In the genomic region with DNA sequence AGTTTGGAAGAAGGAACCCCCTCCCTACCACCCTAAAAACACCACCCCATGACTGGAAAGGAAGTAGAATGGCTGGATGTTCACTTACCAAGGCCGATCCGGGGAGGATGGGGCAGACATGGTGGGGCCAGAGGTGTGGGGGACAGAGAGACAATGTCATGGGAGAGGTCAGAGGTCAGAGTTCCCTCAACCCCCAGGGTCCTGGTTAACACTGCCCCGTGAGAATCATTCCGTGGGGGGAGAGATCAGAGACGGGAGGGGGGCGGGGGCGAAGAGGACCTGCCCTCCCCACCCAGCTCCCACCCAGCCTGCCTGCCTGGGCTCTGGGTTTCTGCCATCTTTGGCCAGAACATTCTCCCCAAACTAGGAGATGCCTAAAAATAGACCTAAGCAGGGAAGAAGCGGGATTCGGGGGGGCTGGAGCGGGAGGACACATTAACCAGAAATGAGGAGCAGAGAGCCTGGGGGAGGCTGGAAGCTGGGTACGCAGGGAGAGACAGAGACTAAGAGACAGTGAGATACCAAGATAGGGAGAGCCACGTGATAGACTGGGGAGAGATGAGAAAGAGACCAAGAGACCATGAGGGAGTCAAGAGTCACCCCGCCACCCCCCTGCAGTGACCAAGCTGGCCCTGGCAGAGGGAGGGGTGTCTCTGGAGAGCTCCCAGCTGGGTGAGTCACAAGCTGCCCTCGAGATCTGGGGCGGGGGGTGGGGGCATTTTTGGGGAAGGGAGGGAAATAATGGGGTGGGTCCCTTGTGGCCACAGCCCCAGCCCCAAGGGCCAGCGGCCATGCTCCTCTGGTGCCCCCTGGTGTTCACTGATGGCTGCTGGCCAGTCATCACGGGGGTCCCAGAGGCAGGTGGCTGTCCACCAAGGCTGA, we compare ENCODE assay signal across 9 cellular contexts. TPM values are rescaled to one million over a fixed set of nuclear protein-coding genes. Genes with fewer than 3 reads are reported as not detected.
DNase-seq lines count a peak whose midpoint lies in the region; ATAC-seq and TF ChIP-seq lines count a peak whose summit lies in the region.
"Had no signal": no experiment of that assay in that cellular context is flagged by ENCODE, and none has a peak within 500 bp of the region (broad histone marks: within the 10 kb centered on the region; RNA-seq: fewer than 3 reads in every experiment).

No MANE protein-coding gene starts in this region.

- H2BK120ac ChIP-seq in IMR-90 (ENCODE audit: low read depth, low read length) (peak overlapping the region; percentile 93), mesendoderm (ENCODE audit: low read depth, low read length) (no peak overlapping the region)

- H3K14ac ChIP-seq in IMR-90 (replicated peaks; ENCODE audit: low read depth, low read length) = peak overlapping the region; percentile 96

- ATAC-seq in DND-41 (ENCODE audit: insufficient read depth, low read depth) = peak; percentile 66
- ATAC-seq in IMR-90 (ENCODE audit: low read depth) = peak; percentile 80

- peak overlapping the region; percentile 95 to 96 for H4K8ac ChIP-seq in IMR-90 (ENCODE audit: low read depth in 2 of 2, low read length in 2 of 2)
- no peak overlapping the region for H4K8ac ChIP-seq in mesendoderm (ENCODE audit: low read depth, low read length)

- POLR2A ChIA-PET in IMR-90 (lab: Charles Lee; ENCODE audit: unreplicated experiment) = no interaction called here
- POLR2A ChIA-PET in activated CD4-positive, alpha-beta T cell treated with anti-CD3 and anti-CD28 coated beads, Interleukin-2, amount 10 ng/mL, durations not matched to agents 7 days and 5 days (lab: Charles Lee) = no interaction called here

- no peak overlapping the region for H3K9ac ChIP-seq in DND-41 (ENCODE audit: low read depth, low read length)
- peak overlapping the region; percentile 61 for H3K9ac ChIP-seq in IMR-90 (ENCODE audit: low read depth, low read length)
- no peak overlapping the region for H3K9ac ChIP-seq in endodermal cell (ENCODE audit: extremely low read depth, low read length, poor library complexity, severe bottlenecking)
- H3K9ac ChIP-seq in mesendoderm (ENCODE audit: low read length) = no peak overlapping the region
- peak overlapping the region; percentile 56 to 73 for H3K9ac ChIP-seq in stomach smooth muscle (ENCODE audit: low read length in 2 of 2)

- no peak overlapping the region for H2AFZ ChIP-seq in DND-41 (ENCODE audit: low read depth, low read length)
- peak overlapping the region; percentile 91 for H2AFZ ChIP-seq in IMR-90 (replicated peaks; ENCODE audit: low read length, poor library complexity)

- dilution Hi-C loops in IMR-90 (cut with HindIII; ENCODE audit: low sequenced_read_pairs, unreplicated experiment) = no loop called here

- peak overlapping the region; percentile 100 for H2BK15ac ChIP-seq in IMR-90 (ENCODE audit: low read depth, low read length)
- H2BK15ac ChIP-seq in mesendoderm (replicated peaks; ENCODE audit: low read depth) = no peak overlapping the region

- WGBS in IMR-90 (ENCODE audit: extremely low coverage in 2 of 2, insufficient read length in 1 of 2), 2 experiments = 9% methylated on average over 4 of the region's 17 CpGs; no CpG with 5 or more reads in 1 of the 2 experiments
- WGBS in endodermal cell (ENCODE audit: insufficient coverage in 1 of 2, insufficient read length in 1 of 2), 2 experiments = 78% methylated on average over 10 to 17 of the region's 17 CpGs
- no CpG with 5 or more reads among the region's 17 CpGs for WGBS in mesendoderm (ENCODE audit: extremely low coverage, insufficient coverage, low lambda C conversion rate)

- no peaks in the 10 kb centered on the region for H3K27me3 ChIP-seq in DND-41 (ENCODE audit: insufficient read depth, low read length, poor library complexity)
- H3K27me3 ChIP-seq in IMR-90 (ENCODE audit: control insufficient read depth, insufficient read depth, low read length) = no peaks in the 10 kb centered on the region
- no peaks in the 10 kb centered on the region for H3K27me3 ChIP-seq in endodermal cell (ENCODE audit: control insufficient read depth, insufficient read depth, low read length, poor library complexity, severe bottlenecking)
- no peaks in the 10 kb centered on the region for H3K27me3 ChIP-seq in mesendoderm (ENCODE audit: insufficient read depth, low read length, poor library complexity)
- H3K27me3 ChIP-seq in stomach smooth muscle (ENCODE audit: control insufficient read depth in 1 of 2, insufficient read depth in 2 of 2, low read length in 2 of 2) = no peaks in the 10 kb centered on the region

- H3K4me3 ChIP-seq in DND-41 (ENCODE audit: low read depth in 1 of 2, low read length in 2 of 2) = no peak overlapping the region
- no peak overlapping the region for H3K4me3 ChIP-seq in IMR-90 (ENCODE audit: insufficient read depth, low read depth, low read length)
- H3K4me3 ChIP-seq in endodermal cell (ENCODE audit: low read length) = no peak overlapping the region
- H3K4me3 ChIP-seq in mesendoderm (ENCODE audit: low read length) = no peak overlapping the region
- H3K4me3 ChIP-seq in stomach smooth muscle (ENCODE audit: low read length in 2 of 2) = peak overlapping the region; percentile 66 to 68

- peak overlapping the region; percentile 53 for H3K56ac ChIP-seq in IMR-90 (ENCODE audit: extremely low read depth, insufficient read depth, low read length)
- peak overlapping the region; percentile 64 for H3K56ac ChIP-seq in mesendoderm (ENCODE audit: low read length)

- no peaks in the 10 kb centered on the region for H3K9me3 Mint-ChIP-seq in activated CD4-positive, alpha-beta T cell treated with anti-CD3 and anti-CD28 coated beads, Interleukin-2, amount 10 ng/mL, durations not matched to agents 7 days and 5 days
- no peaks in the 10 kb centered on the region for H3K9me3 Mint-ChIP-seq in endodermal cell

- H3K18ac ChIP-seq in IMR-90 (ENCODE audit: low read depth, low read length) = peak overlapping the region; percentile 85
- peak overlapping the region; percentile 21 for H3K18ac ChIP-seq in mesendoderm (ENCODE audit: low read length)

- H3K36me3 ChIP-seq in DND-41 (ENCODE audit: insufficient read depth, low read length) (no peaks in the 10 kb centered on the region), IMR-90 (ENCODE audit: control insufficient read depth, insufficient read depth, low read length) (peaks cover 7% of the 10 kb centered on the region; the same call in 1 of the 2 replicates), endodermal cell (ENCODE audit: control insufficient read depth, insufficient read depth, low read length) (peaks cover 5% of the 10 kb centered on the region), mesendoderm (ENCODE audit: control insufficient read depth, insufficient read depth, low read length) (no peaks in the 10 kb centered on the region), stomach smooth muscle (ENCODE audit: control insufficient read depth in 2 of 2, insufficient read depth in 2 of 2, low read length in 2 of 2) (peaks cover 0 to 3% of the 10 kb centered on the region in 2 donors)

- H3K4me1 Mint-ChIP-seq in activated CD4-positive, alpha-beta T cell treated with anti-CD3 and anti-CD28 coated beads, Interleukin-2, amount 10 ng/mL, durations not matched to agents 7 days and 5 days = no peaks in the 10 kb centered on the region
- H3K4me1 Mint-ChIP-seq in endodermal cell = peaks cover 4% of the 10 kb centered on the region

- no peak overlapping the region for H3K4me2 ChIP-seq in DND-41 (ENCODE audit: insufficient read depth, low read length)
- H3K4me2 ChIP-seq in IMR-90 (ENCODE audit: low read depth, low read length) = peak overlapping the region; percentile 48
- no peak overlapping the region for H3K4me2 ChIP-seq in mesendoderm (ENCODE audit: low read length)

- DNase-seq in DND-41 = peak; percentile 42
- peak; percentile 71 for DNase-seq in IMR-90
- peak; percentile 36 for DNase-seq in activated CD4-positive, alpha-beta T cell treated with anti-CD3 and anti-CD28 coated beads, Interleukin-2, amount 10 ng/mL, durations not matched to agents 7 days and 5 days
- DNase-seq in endodermal cell = peak; percentile 93
- DNase-seq in mesendoderm = peak; percentile 68
- DNase-seq in DMS114 treated with DMSO at 0.1 percent for 48 hours (lab: John Stamatoyannopoulos, UW; ENCODE audit: unreplicated experiment) = no peak
- no peak for DNase-seq in SKM-1 (lab: John Stamatoyannopoulos, UW; ENCODE audit: unreplicated experiment)

- intact Hi-C loops in IMR-90 (cut with micrococcal nuclease) = loop anchor here (1.0 kb wide), 3 partner anchors 66 to 167 kb away; no protein-coding TSS in a partner anchor

- in situ Hi-C loops in IMR-90 (cut with MboI; ENCODE audit: low sequenced_read_pairs) = loop anchor here (5.0 to 10.0 kb wide), 3 partner anchors 71 to 266 kb away; no protein-coding TSS in a partner anchor

- peaks cover 11% of the 10 kb centered on the region for H3K9me1 ChIP-seq in IMR-90 (ENCODE audit: insufficient read depth, low read length)

- no TSS peak for BruUV-seq in IMR-90 (replicated peaks; lab: Mats Ljungman, UMichigan)

- no peak overlapping the region for H3K4me3 Mint-ChIP-seq in activated CD4-positive, alpha-beta T cell treated with anti-CD3 and anti-CD28 coated beads, Interleukin-2, amount 10 ng/mL, durations not matched to agents 7 days and 5 days
- H3K4me3 Mint-ChIP-seq in endodermal cell = no peak overlapping the region

- H3K23ac ChIP-seq in IMR-90 (ENCODE audit: low read depth, low read length) (peak overlapping the region; percentile 98), mesendoderm (ENCODE audit: low read length) (no peak overlapping the region)

- CTCF ChIA-PET in IMR-90 (lab: Yijun Ruan, JAX) = interaction anchor here (0.6 to 1.2 kb wide), 7 partner anchors 8 to 262 kb away, joined by 3 to 6 read pairs (median 3); no protein-coding TSS in a partner anchor
- CTCF ChIA-PET in activated CD4-positive, alpha-beta T cell treated with anti-CD3 and anti-CD28 coated beads, Interleukin-2, amount 10 ng/mL, durations not matched to agents 7 days and 5 days (lab: Charles Lee) = interaction anchor here (0.5 to 1.4 kb wide), 3 partner anchors 23 to 1725 kb away, joined by 3 to 6 read pairs (median 3); no protein-coding TSS in a partner anchor

- peak overlapping the region; percentile 98 for H2AK5ac ChIP-seq in IMR-90 (ENCODE audit: low read depth, low read length)
- no peak overlapping the region for H2AK5ac ChIP-seq in mesendoderm (ENCODE audit: low read length)

- peak overlapping the region; percentile 100 for H3K4ac ChIP-seq in IMR-90 (ENCODE audit: low read depth, low read length)
- no peak overlapping the region for H3K4ac ChIP-seq in mesendoderm (ENCODE audit: low read depth, low read length)

- H3K79me2 ChIP-seq in DND-41 (ENCODE audit: insufficient read depth, low read length) = no peaks in the 10 kb centered on the region
- no peaks in the 10 kb centered on the region for H3K79me2 ChIP-seq in mesendoderm (ENCODE audit: control insufficient read depth, insufficient read depth, low read length)

- peak; percentile 86 for TF ChIP-seq RAD21 in IMR-90 (IDR thresholded peaks at IDR 0.05; ENCODE audit: low read length)

- H3K27me3 Mint-ChIP-seq in activated CD4-positive, alpha-beta T cell treated with anti-CD3 and anti-CD28 coated beads, Interleukin-2, amount 10 ng/mL, durations not matched to agents 7 days and 5 days = peaks cover 11% of the 10 kb centered on the region
- no peaks in the 10 kb centered on the region for H3K27me3 Mint-ChIP-seq in endodermal cell (ENCODE audit: insufficient read depth)

- no peaks in the 10 kb centered on the region; the same call in 1 of the 2 replicates for H4K20me1 ChIP-seq in DND-41 (ENCODE audit: insufficient read depth, low read length)
- no peaks in the 10 kb centered on the region for H4K20me1 ChIP-seq in IMR-90 (ENCODE audit: insufficient read depth, low read length)

- peak; percentile 74 for TF ChIP-seq CTCF in DND-41 (IDR thresholded peaks at IDR 0.05; ENCODE audit: borderline replicate concordance, extremely low read depth, low read length, poor library complexity, severe bottlenecking)
- peak; percentile 84 for TF ChIP-seq CTCF in IMR-90 (conservative IDR thresholded peaks at IDR 0.05; ENCODE audit: low read depth, low read length)
- TF ChIP-seq CTCF in endodermal cell (conservative IDR thresholded peaks at IDR 0.05) = peak; percentile 90

- no peak overlapping the region for H3K27ac Mint-ChIP-seq in activated CD4-positive, alpha-beta T cell treated with anti-CD3 and anti-CD28 coated beads, Interleukin-2, amount 10 ng/mL, durations not matched to agents 7 days and 5 days
- no peak overlapping the region for H3K27ac Mint-ChIP-seq in endodermal cell

- no peaks in the 10 kb centered on the region for H3K36me3 Mint-ChIP-seq in activated CD4-positive, alpha-beta T cell treated with anti-CD3 and anti-CD28 coated beads, Interleukin-2, amount 10 ng/mL, durations not matched to agents 7 days and 5 days (ENCODE audit: low read depth)
- peaks cover 15% of the 10 kb centered on the region for H3K36me3 Mint-ChIP-seq in endodermal cell (ENCODE audit: low read depth)

- H2AK9ac ChIP-seq in IMR-90 (replicated peaks; ENCODE audit: low read depth, low read length, poor library complexity) = peak overlapping the region; percentile 88

- H3K4me1 ChIP-seq in DND-41 (ENCODE audit: insufficient read depth, low read length) (no peaks in the 10 kb centered on the region), IMR-90 (ENCODE audit: control insufficient read depth, insufficient read depth, low read length) (peaks cover 13% of the 10 kb centered on the region), endodermal cell (ENCODE audit: control insufficient read depth, insufficient read depth, low read length) (no peaks in the 10 kb centered on the region), mesendoderm (ENCODE audit: control insufficient read depth, low read depth, low read length) (no peaks in the 10 kb centered on the region), stomach smooth muscle (ENCODE audit: control insufficient read depth, insufficient read depth, low read length) (peaks cover 41% of the 10 kb centered on the region)

- H3K27ac ChIP-seq in DND-41 (ENCODE audit: low read length) (no peak overlapping the region), IMR-90 (ENCODE audit: insufficient read depth, low read length) (peak overlapping the region; percentile 89), endodermal cell (ENCODE audit: low read depth, low read length) (no peak overlapping the region), mesendoderm (ENCODE audit: low read depth, low read length) (no peak overlapping the region), stomach smooth muscle (ENCODE audit: low read length) (peak overlapping the region; percentile 98)

- TF ChIP-seq POLR2A in IMR-90 (IDR thresholded peaks at IDR 0.05; ENCODE audit: low read depth, low read length) = no peak

- H4K5ac ChIP-seq in IMR-90 (ENCODE audit: low read depth, low read length) = peak overlapping the region; percentile 89
- no peak overlapping the region for H4K5ac ChIP-seq in mesendoderm (ENCODE audit: low read length)

- peak overlapping the region; percentile 99 for H2BK20ac ChIP-seq in IMR-90 (ENCODE audit: low read depth, low read length)

- H3K9me3 ChIP-seq in DND-41 (ENCODE audit: insufficient read depth, low read length, severe bottlenecking) (no peaks in the 10 kb centered on the region), IMR-90 (ENCODE audit: control insufficient read depth, insufficient read depth, low read length) (no peaks in the 10 kb centered on the region), endodermal cell (ENCODE audit: control insufficient read depth, low read length) (no peaks in the 10 kb centered on the region), stomach smooth muscle (ENCODE audit: control insufficient read depth in 2 of 2, low read length in 2 of 2) (no peaks in the 10 kb centered on the region)

- H4K91ac ChIP-seq in IMR-90 (ENCODE audit: insufficient read depth, low read depth, low read length) = peak overlapping the region; percentile 99

- H3K79me1 ChIP-seq in IMR-90 (ENCODE audit: low read depth in 1 of 2, low read length in 2 of 2) (peaks cover 8 to 21% of the 10 kb centered on the region in 2 experiments; a peak in 3 of 4 replicates), mesendoderm (ENCODE audit: low read length) (no peaks in the 10 kb centered on the region)

- H2BK5ac ChIP-seq in IMR-90 (ENCODE audit: low read depth, low read length, poor library complexity, severe bottlenecking) (peak overlapping the region; percentile 81), mesendoderm (ENCODE audit: low read length) (no peak overlapping the region)

RNA-seq across cellular contexts. Expression of a gene that starts 6.1 kb away (rescaled TPM):
- total RNA-seq in IMR-90 (2012; rRNA removed) (104 and 126 TPM in 2 replicates), endodermal cell (10 to 100 TPM; 74.2 to 87.7 TPM)
- polyA plus RNA-seq in IMR-90 (2012; rRNA removed) = 156 and 176 TPM in 2 replicates
- polyA plus RNA-seq in IMR-90 (2012; cell fraction: cytosol; rRNA removed) = 95.0 and 131 TPM in 2 replicates
- polyA plus RNA-seq in IMR-90 (2012; cell fraction: nucleus; rRNA removed; ENCODE audit: low replicate concordance) = 95.7 and 185 TPM in 2 replicates
- total RNA-seq in activated CD4-positive, alpha-beta T cell treated with anti-CD3 and anti-CD28 coated beads, Interleukin-2, amount 10 ng/mL, durations not matched to agents 7 days and 5 days = 1 to 10 TPM; 2.0 to 2.6 TPM
- polyA plus RNA-seq in endodermal cell (2013, experiment 1 of 2) = 27.0 TPM
- 29.6 TPM for polyA plus RNA-seq in endodermal cell (2013, experiment 2 of 2)
- polyA plus RNA-seq in mesendoderm (2013, experiment 1 of 2) = 35.4 TPM
- 33.2 TPM for polyA plus RNA-seq in mesendoderm (2013, experiment 2 of 2)

RNA-seq across cellular contexts. Expression of a gene that starts 36.0 kb away (rescaled TPM):
- total RNA-seq in IMR-90 (2012; rRNA removed) (not detected in 2 replicates), endodermal cell (not detected)
- polyA plus RNA-seq in IMR-90 (2012; rRNA removed) = not detected in 2 replicates
- 0.09 TPM in 1 of 2 replicates, not detected in the other for polyA plus RNA-seq in IMR-90 (2012; cell fraction: cytosol; rRNA removed)
- 0.34 and 0.60 TPM in 2 replicates for polyA plus RNA-seq in IMR-90 (2012; cell fraction: nucleus; rRNA removed; ENCODE audit: low replicate concordance)
- not detected for total RNA-seq in activated CD4-positive, alpha-beta T cell treated with anti-CD3 and anti-CD28 coated beads, Interleukin-2, amount 10 ng/mL, durations not matched to agents 7 days and 5 days
- not detected for polyA plus RNA-seq in endodermal cell (2013, experiment 1 of 2)
- not detected for polyA plus RNA-seq in endodermal cell (2013, experiment 2 of 2)
- polyA plus RNA-seq in mesendoderm (2013, experiment 1 of 2) = not detected
- not detected for polyA plus RNA-seq in mesendoderm (2013, experiment 2 of 2)
- total RNA-seq: T-helper 1 cell treated with Interleukin-12 subunit alpha and Interleukin-12 subunit beta and Interleukin-4 antibody, amounts not matched to agents 30 ng/mL and 1 ng/mL, for 36 hours had no signal

RNA-seq across cellular contexts. Expression of a gene that starts 47.9 kb away (rescaled TPM):
- 68.3 and 97.5 TPM in 2 replicates for total RNA-seq in IMR-90 (2012; rRNA removed)
- polyA plus RNA-seq in IMR-90 (2012; rRNA removed) = 11.7 and 12.2 TPM in 2 replicates
- 12.4 and 24.6 TPM in 2 replicates for polyA plus RNA-seq in IMR-90 (2012; cell fraction: cytosol; rRNA removed)
- 10.7 and 11.4 TPM in 2 replicates for polyA plus RNA-seq in IMR-90 (2012; cell fraction: nucleus; rRNA removed; ENCODE audit: low replicate concordance)
- 10 to 100 TPM; 80.4 to 97.3 TPM for total RNA-seq in activated CD4-positive, alpha-beta T cell treated with anti-CD3 and anti-CD28 coated beads, Interleukin-2, amount 10 ng/mL, durations not matched to agents 7 days and 5 days
- 10 to 100 TPM; 35.4 to 50.0 TPM for total RNA-seq in endodermal cell
- 29.9 TPM for polyA plus RNA-seq in endodermal cell (2013, experiment 1 of 2)
- 34.5 TPM for polyA plus RNA-seq in endodermal cell (2013, experiment 2 of 2)
- 14.8 TPM for polyA plus RNA-seq in mesendoderm (2013, experiment 1 of 2)
- polyA plus RNA-seq in mesendoderm (2013, experiment 2 of 2) = 14.2 TPM

RNA-seq across cellular contexts. Expression of a gene that starts 58.9 kb away (rescaled TPM):
- total RNA-seq in IMR-90 (2012; rRNA removed) (4.4 and 5.0 TPM in 2 replicates), endodermal cell (100 to 1,000 TPM in 1 of 2 donors, 10 to 100 TPM in 1; 93.8 to 111 TPM)
- 17.7 and 18.4 TPM in 2 replicates for polyA plus RNA-seq in IMR-90 (2012; rRNA removed)
- 6.9 and 15.1 TPM in 2 replicates for polyA plus RNA-seq in IMR-90 (2012; cell fraction: cytosol; rRNA removed)
- 64.0 and 119 TPM in 2 replicates for polyA plus RNA-seq in IMR-90 (2012; cell fraction: nucleus; rRNA removed; ENCODE audit: low replicate concordance)
- total RNA-seq in activated CD4-positive, alpha-beta T cell treated with anti-CD3 and anti-CD28 coated beads, Interleukin-2, amount 10 ng/mL, durations not matched to agents 7 days and 5 days = not detected
- 35.2 TPM for polyA plus RNA-seq in endodermal cell (2013, experiment 1 of 2)
- polyA plus RNA-seq in endodermal cell (2013, experiment 2 of 2) = 36.4 TPM
- 15.1 TPM for polyA plus RNA-seq in mesendoderm (2013, experiment 1 of 2)
- 15.3 TPM for polyA plus RNA-seq in mesendoderm (2013, experiment 2 of 2)

Comparison
In these comparisons a context has a peak if more than half of its experiments do, and no peak if none do; other contexts are left out.
1. DNase-seq: peak in DND-41 (single experiment), IMR-90 (single experiment), activated CD4-positive, alpha-beta T cell treated with anti-CD3 and anti-CD28 coated beads, Interleukin-2, amount 10 ng/mL, durations not matched to agents 7 days and 5 days (single experiment), endodermal cell (single experiment) and mesendoderm (single experiment); none in DMS114 treated with DMSO at 0.1 percent for 48 hours (single experiment) and SKM-1 (single experiment).
2. H3K27ac ChIP-seq: peak in IMR-90 (single experiment) and stomach smooth muscle (single experiment); none in DND-41 (single experiment), endodermal cell (single experiment) and mesendoderm (single experiment).
3. H3K4me3 ChIP-seq: peak in stomach smooth muscle (2 of 2); none in DND-41 (0 of 2), IMR-90 (single experiment), endodermal cell (single experiment) and mesendoderm (single experiment).
4. H3K9ac ChIP-seq: peak in IMR-90 (single experiment) and stomach smooth muscle (2 of 2); none in DND-41 (single experiment), endodermal cell (single experiment) and mesendoderm (single experiment).
5. RNA of a gene that starts 6.1 kb away (total RNA-seq): 104 to 126 TPM in IMR-90 and 74.2 to 87.7 TPM in endodermal cell; 2.0 to 2.6 TPM in activated CD4-positive, alpha-beta T cell treated with anti-CD3 and anti-CD28 coated beads, Interleukin-2, amount 10 ng/mL, durations not matched to agents 7 days and 5 days; every median in the first group is over 10 times any median in the second.
6. Peak in every context shown above with its lines, with median percentiles within 50 percentile points of each other: CTCF ChIP-seq.